In genomic region chr6:111777357-111777756, GRCh38 we compare ENCODE assay signal across 11 cellular contexts.
DNase-seq lines count a peak whose midpoint lies in the region; ATAC-seq lines count a peak whose summit lies in the region.
"Had no signal": no experiment of that assay in that cellular context is flagged by ENCODE, and none has a peak within 500 bp of the region (broad histone marks: within the 10 kb centered on the region; RNA-seq: fewer than 3 reads in every experiment).

No MANE protein-coding gene starts in this region.

- H3K27me3 ChIP-seq in effector memory CD4-positive, alpha-beta T cell (replicated peaks; ENCODE audit: control insufficient read depth, insufficient read depth, low read length, poor library complexity, severe bottlenecking), result no peaks in the 10 kb centered on the region
- H3K27me3 ChIP-seq: ovary had no signal

- H3K27ac Mint-ChIP-seq in activated CD4-positive, alpha-beta T cell treated with anti-CD3 and anti-CD28 coated beads for 36 hours, result peak overlapping the region; percentile 92
- H3K27ac Mint-ChIP-seq in stimulated activated effector memory CD8-positive, alpha-beta T cell treated with anti-CD3 and anti-CD28 coated beads, Interleukin-12 subunit alpha, Interleukin-12 subunit beta, amount 100 ng/mL, for 72 hours, result peak overlapping the region; percentile 88

- DNase-seq in activated CD4-positive, alpha-beta T cell treated with anti-CD3 and anti-CD28 coated beads for 36 hours, result no peak
- DNase-seq in activated CD4-positive, alpha-beta T cell treated with anti-CD3 and anti-CD28 coated beads for 1 hour, result no peak
- DNase-seq in NCI-H524 (lab: John Stamatoyannopoulos, UW) (peak; percentile 74 to 80), G401 (ENCODE audit: low spot score) (no peak), NCI-H774 (lab: John Stamatoyannopoulos, UW) (no peak)
- DNase-seq in effector memory CD4-positive, alpha-beta T cell, result no peak
- DNase-seq in stimulated activated effector memory CD8-positive, alpha-beta T cell treated with anti-CD3 and anti-CD28 coated beads, Interleukin-12 subunit alpha, Interleukin-12 subunit beta, amount 100 ng/mL, for 72 hours (ENCODE audit: low spot score in 2 of 2), result no peak
- DNase-seq: NCI-H1092, ovary had no signal

- peaks cover 90% of the 10 kb centered on the region for H3K4me1 Mint-ChIP-seq in activated CD4-positive, alpha-beta T cell treated with anti-CD3 and anti-CD28 coated beads for 36 hours
- peaks cover 84% of the 10 kb centered on the region for H3K4me1 Mint-ChIP-seq in stimulated activated effector memory CD8-positive, alpha-beta T cell treated with anti-CD3 and anti-CD28 coated beads, Interleukin-12 subunit alpha, Interleukin-12 subunit beta, amount 100 ng/mL, for 72 hours

- H3K36me3 ChIP-seq in effector memory CD4-positive, alpha-beta T cell (ENCODE audit: control insufficient read depth, insufficient read depth, low read length), result no peaks in the 10 kb centered on the region
- H3K36me3 ChIP-seq: ovary had no signal

- CTCF ChIA-PET in activated CD4-positive, alpha-beta T cell treated with anti-CD3 and anti-CD28 coated beads for 36 hours (lab: Charles Lee), result interaction anchor here (0.7 to 1.6 kb wide), 7 partner anchors 10 to 239 kb away, joined by 3 to 8 read pairs (median 4); no protein-coding TSS in a partner anchor

- no peaks in the 10 kb centered on the region for H3K27me3 Mint-ChIP-seq in activated CD4-positive, alpha-beta T cell treated with anti-CD3 and anti-CD28 coated beads for 36 hours

- peaks cover 45% of the 10 kb centered on the region for H3K4me1 ChIP-seq in effector memory CD4-positive, alpha-beta T cell (ENCODE audit: control insufficient read depth, insufficient read depth, low read length, poor library complexity, severe bottlenecking)

- H3K9me3 ChIP-seq in effector memory CD4-positive, alpha-beta T cell (ENCODE audit: control insufficient read depth, low read length), result no peaks in the 10 kb centered on the region
- H3K9me3 ChIP-seq: ovary had no signal

- in situ Hi-C loops in G401 (cut with HindIII; ENCODE audit: low sequenced_read_pairs), result no loop called here

- peak; percentile 18 for ATAC-seq in activated CD4-positive, alpha-beta T cell treated with anti-CD3 and anti-CD28 coated beads for 36 hours
- ATAC-seq in stimulated activated effector memory CD8-positive, alpha-beta T cell treated with anti-CD3 and anti-CD28 coated beads, Interleukin-12 subunit alpha, Interleukin-12 subunit beta, amount 100 ng/mL, for 72 hours, result peak; percentile 65
- ATAC-seq in GM21526 (IDR thresholded peaks at IDR 0.05; ENCODE audit: low FRiP score, unreplicated experiment), result no peak

- H3K9me3 Mint-ChIP-seq in activated CD4-positive, alpha-beta T cell treated with anti-CD3 and anti-CD28 coated beads for 36 hours (ENCODE audit: low read depth), result no peaks in the 10 kb centered on the region
- H3K9me3 Mint-ChIP-seq in stimulated activated effector memory CD8-positive, alpha-beta T cell treated with anti-CD3 and anti-CD28 coated beads, Interleukin-12 subunit alpha, Interleukin-12 subunit beta, amount 100 ng/mL, for 72 hours, result no peaks in the 10 kb centered on the region
- H3K9me3 Mint-ChIP-seq: T-helper 1 cell treated with Interleukin-12 subunit alpha and Interleukin-12 subunit beta and Interleukin-4 antibody, amounts not matched to agents 30 μg/mL and 1 μg/mL, for 36 hours had no signal

- no peak overlapping the region for H3K4me3 Mint-ChIP-seq in activated CD4-positive, alpha-beta T cell treated with anti-CD3 and anti-CD28 coated beads for 36 hours
- peak overlapping the region; percentile 61 for H3K4me3 Mint-ChIP-seq in stimulated activated effector memory CD8-positive, alpha-beta T cell treated with anti-CD3 and anti-CD28 coated beads, Interleukin-12 subunit alpha, Interleukin-12 subunit beta, amount 100 ng/mL, for 72 hours
- H3K4me3 Mint-ChIP-seq: T-helper 1 cell treated with Interleukin-12 subunit alpha and Interleukin-12 subunit beta and Interleukin-4 antibody, amounts not matched to agents 30 μg/mL and 1 μg/mL, for 36 hours had no signal

- intact Hi-C loops in activated CD4-positive, alpha-beta T cell treated with anti-CD3 and anti-CD28 coated beads for 36 hours (cut with DNase I, micrococcal nuclease), result no loop called here

- peaks cover 56% of the 10 kb centered on the region for H3K36me3 Mint-ChIP-seq in activated CD4-positive, alpha-beta T cell treated with anti-CD3 and anti-CD28 coated beads for 36 hours (ENCODE audit: low read depth)
- H3K36me3 Mint-ChIP-seq in stimulated activated effector memory CD8-positive, alpha-beta T cell treated with anti-CD3 and anti-CD28 coated beads, Interleukin-12 subunit alpha, Interleukin-12 subunit beta, amount 100 ng/mL, for 72 hours, result peaks cover 72% of the 10 kb centered on the region

- peak overlapping the region; percentile 32 for H3K27ac ChIP-seq in effector memory CD4-positive, alpha-beta T cell (ENCODE audit: insufficient read depth, low read length, poor library complexity, severe bottlenecking)
- H3K27ac ChIP-seq: ovary had no signal

- POLR2A ChIA-PET in activated CD4-positive, alpha-beta T cell treated with anti-CD3 and anti-CD28 coated beads for 36 hours (lab: Charles Lee), result interaction anchor here (0.6 to 1.0 kb wide), 2 partner anchors 7 to 13 kb away, joined by 3 read pairs; no protein-coding TSS in a partner anchor

- no peak overlapping the region for H3K4me3 ChIP-seq in effector memory CD4-positive, alpha-beta T cell (ENCODE audit: insufficient read depth, low read depth, low read length, poor library complexity, severe bottlenecking)
- H3K4me3 ChIP-seq: ovary had no signal

Comparison
In these comparisons a context has a peak if more than half of its experiments do, and no peak if none do; other contexts are left out.
1. DNase-seq: peak in NCI-H524 (2 of 2); none in activated CD4-positive, alpha-beta T cell treated with anti-CD3 and anti-CD28 coated beads for 36 hours (single experiment), activated CD4-positive, alpha-beta T cell treated with anti-CD3 and anti-CD28 coated beads for 1 hour (single experiment), effector memory CD4-positive, alpha-beta T cell (0 of 3), stimulated activated effector memory CD8-positive, alpha-beta T cell treated with anti-CD3 and anti-CD28 coated beads, Interleukin-12 subunit alpha, Interleukin-12 subunit beta, amount 100 ng/mL, for 72 hours (0 of 2), G401 (single experiment) and NCI-H774 (single experiment).